In the genomic region with DNA sequence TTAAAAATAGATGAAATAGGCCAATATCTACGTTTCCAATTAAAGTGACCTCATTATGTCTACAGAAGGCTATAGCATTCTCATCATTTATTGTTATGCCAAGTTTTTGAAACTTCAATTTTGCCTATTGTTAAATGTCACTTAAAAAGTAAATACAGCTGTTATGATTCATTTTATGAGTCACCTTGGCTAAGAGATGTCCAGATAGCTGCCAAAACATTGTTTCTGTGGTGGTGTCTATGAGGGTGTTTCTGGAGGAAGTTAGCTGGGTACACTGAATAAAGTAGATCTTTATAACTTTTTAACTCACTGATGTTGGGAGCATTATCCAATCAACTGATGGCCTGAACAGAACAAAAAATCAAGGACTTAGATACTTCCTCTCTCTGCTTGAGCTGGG, we compare ENCODE assay signal across 13 cellular contexts.
A peak's percentile ranks its signal among the peaks of the same experiment; 100 is the strongest.
DNase-seq lines count a peak whose midpoint lies in the region; ATAC-seq, FAIRE-seq and TF ChIP-seq lines count a peak whose summit lies in the region.
"Had no signal": no experiment of that assay in that cellular context is flagged by ENCODE, and none has a peak within 500 bp of the region (broad histone marks: within the 10 kb centered on the region; RNA-seq: fewer than 3 reads in every experiment).

No MANE protein-coding gene starts in this region.

- no peaks in the 10 kb centered on the region for H3K4me1 Mint-ChIP-seq in nephron progenitor cell
- H3K4me1 Mint-ChIP-seq: activated T-helper 17 cell treated with anti-CD3 and anti-CD28 coated beads, Interleukin-2, amount 50 U/mL, for 72 hours had no signal

- H3K36me3 Mint-ChIP-seq in nephron progenitor cell (ENCODE audit: low read depth), result no peaks in the 10 kb centered on the region

- ATAC-seq in GM18868 (IDR thresholded peaks at IDR 0.05; ENCODE audit: unreplicated experiment) (peak; percentile 79), SK-N-SH treated with all-trans-retinoic acid at 6 μM for 48 hours (0 out of 3 replicates have a peak, but pooled peaks have one; percentile 27), GM18502 (IDR thresholded peaks at IDR 0.05; ENCODE audit: poor library complexity, unreplicated experiment) (no peak)
- ATAC-seq: activated T-helper 17 cell treated with anti-CD3 and anti-CD28 coated beads, Interleukin-2, amount 50 U/mL, for 72 hours had no signal

- no peak for FAIRE-seq in GM12892 (lab: Jason Lieb, UNC)

- H3K27ac Mint-ChIP-seq in nephron progenitor cell, result no peak overlapping the region
- H3K27ac Mint-ChIP-seq: activated T-helper 17 cell treated with anti-CD3 and anti-CD28 coated beads, Interleukin-2, amount 50 U/mL, for 72 hours had no signal

- no peak for TF ChIP-seq POLR2A in GM12892 (IDR thresholded peaks at IDR 0.05; ENCODE audit: low read depth, low read length)

- no peaks in the 10 kb centered on the region for H3K9me3 Mint-ChIP-seq in nephron progenitor cell
- H3K9me3 Mint-ChIP-seq: activated T-helper 17 cell treated with anti-CD3 and anti-CD28 coated beads, Interleukin-2, amount 50 U/mL, for 72 hours had no signal

- intact Hi-C loops in posterior cingulate gyrus (cut with DNase I), result no loop called here

- DNase-seq in HPDE6-E6E7 (ENCODE audit: extremely low spot score), result peak; percentile 7
- DNase-seq in iris pigment epithelial cell (ENCODE audit: low read depth), result peak; percentile 37
- DNase-seq in GM12892 (ENCODE audit: insufficient read length), result no peak
- no peak for DNase-seq in posterior cingulate gyrus
- DNase-seq in nephron progenitor cell, result no peak
- DNase-seq: central memory CD4-positive, alpha-beta T cell; Kasumi-1; mammary epithelial cell; substantia nigra had no signal

- H3K4me3 Mint-ChIP-seq in nephron progenitor cell, result no peak overlapping the region
- H3K4me3 Mint-ChIP-seq: activated T-helper 17 cell treated with anti-CD3 and anti-CD28 coated beads, Interleukin-2, amount 50 U/mL, for 72 hours had no signal

- no peak for TF ChIP-seq CTCF in nephron progenitor cell (IDR thresholded peaks at IDR 0.05)

- no peaks in the 10 kb centered on the region for H3K27me3 Mint-ChIP-seq in nephron progenitor cell (ENCODE audit: low read depth, poor library complexity)
- H3K27me3 Mint-ChIP-seq: activated T-helper 17 cell treated with anti-CD3 and anti-CD28 coated beads, Interleukin-2, amount 50 U/mL, for 72 hours had no signal

TF ChIP-seq in SK-N-SH treated with all-trans-retinoic acid at 6 μM for 48 hours, 23 proteins besides CTCF, POLR2A, EP300 and RAD21:
- TF ChIP-seq ZNF565 (CRISPR knock-in tag; conservative IDR thresholded peaks at IDR 0.05; ENCODE audit: low read depth), result no peak
- TF ChIP-seq ZFP30 (CRISPR knock-in tag; IDR thresholded peaks at IDR 0.05), result no peak
- TF ChIP-seq CSDC2 (CRISPR knock-in tag; IDR thresholded peaks at IDR 0.05), result no peak
- TF ChIP-seq, protein P1, sequence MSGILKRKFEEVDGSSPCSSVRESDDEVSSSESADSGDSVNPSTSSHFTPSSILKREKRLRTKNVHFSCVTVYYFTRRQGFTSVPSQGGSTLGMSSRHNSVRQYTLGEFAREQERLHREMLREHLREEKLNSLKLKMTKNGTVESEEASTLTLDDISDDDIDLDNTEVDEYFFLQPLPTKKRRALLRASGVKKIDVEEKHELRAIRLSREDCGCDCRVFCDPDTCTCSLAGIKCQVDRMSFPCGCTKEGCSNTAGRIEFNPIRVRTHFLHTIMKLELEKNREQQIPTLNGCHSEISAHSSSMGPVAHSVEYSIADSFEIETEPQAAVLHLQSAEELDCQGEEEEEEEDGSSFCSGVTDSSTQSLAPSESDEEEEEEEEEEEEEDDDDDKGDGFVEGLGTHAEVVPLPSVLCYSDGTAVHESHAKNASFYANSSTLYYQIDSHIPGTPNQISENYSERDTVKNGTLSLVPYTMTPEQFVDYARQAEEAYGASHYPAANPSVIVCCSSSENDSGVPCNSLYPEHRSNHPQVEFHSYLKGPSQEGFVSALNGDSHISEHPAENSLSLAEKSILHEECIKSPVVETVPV (CRISPR knock-in tag; IDR thresholded peaks at IDR 0.05), result no peak
- no peak for TF ChIP-seq ESRRG (CRISPR knock-in tag; IDR thresholded peaks at IDR 0.05)
- TF ChIP-seq, protein P2, sequence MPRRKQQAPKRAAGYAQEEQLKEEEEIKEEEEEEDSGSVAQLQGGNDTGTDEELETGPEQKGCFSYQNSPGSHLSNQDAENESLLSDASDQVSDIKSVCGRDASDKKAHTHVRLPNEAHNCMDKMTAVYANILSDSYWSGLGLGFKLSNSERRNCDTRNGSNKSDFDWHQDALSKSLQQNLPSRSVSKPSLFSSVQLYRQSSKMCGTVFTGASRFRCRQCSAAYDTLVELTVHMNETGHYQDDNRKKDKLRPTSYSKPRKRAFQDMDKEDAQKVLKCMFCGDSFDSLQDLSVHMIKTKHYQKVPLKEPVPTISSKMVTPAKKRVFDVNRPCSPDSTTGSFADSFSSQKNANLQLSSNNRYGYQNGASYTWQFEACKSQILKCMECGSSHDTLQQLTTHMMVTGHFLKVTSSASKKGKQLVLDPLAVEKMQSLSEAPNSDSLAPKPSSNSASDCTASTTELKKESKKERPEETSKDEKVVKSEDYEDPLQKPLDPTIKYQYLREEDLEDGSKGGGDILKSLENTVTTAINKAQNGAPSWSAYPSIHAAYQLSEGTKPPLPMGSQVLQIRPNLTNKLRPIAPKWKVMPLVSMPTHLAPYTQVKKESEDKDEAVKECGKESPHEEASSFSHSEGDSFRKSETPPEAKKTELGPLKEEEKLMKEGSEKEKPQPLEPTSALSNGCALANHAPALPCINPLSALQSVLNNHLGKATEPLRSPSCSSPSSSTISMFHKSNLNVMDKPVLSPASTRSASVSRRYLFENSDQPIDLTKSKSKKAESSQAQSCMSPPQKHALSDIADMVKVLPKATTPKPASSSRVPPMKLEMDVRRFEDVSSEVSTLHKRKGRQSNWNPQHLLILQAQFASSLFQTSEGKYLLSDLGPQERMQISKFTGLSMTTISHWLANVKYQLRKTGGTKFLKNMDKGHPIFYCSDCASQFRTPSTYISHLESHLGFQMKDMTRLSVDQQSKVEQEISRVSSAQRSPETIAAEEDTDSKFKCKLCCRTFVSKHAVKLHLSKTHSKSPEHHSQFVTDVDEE (CRISPR knock-in tag; IDR thresholded peaks at IDR 0.05), result no peak
- TF ChIP-seq ZFP3 (CRISPR knock-in tag; IDR thresholded peaks at IDR 0.05), result no peak
- no peak for TF ChIP-seq SNAI2 (CRISPR knock-in tag; IDR thresholded peaks at IDR 0.05)
- TF ChIP-seq BACH2 (CRISPR knock-in tag; IDR thresholded peaks at IDR 0.05; ENCODE audit: borderline replicate concordance), result no peak
- no peak for TF ChIP-seq RARB (CRISPR knock-in tag; IDR thresholded peaks at IDR 0.05)
- TF ChIP-seq PPARA (CRISPR knock-in tag; IDR thresholded peaks at IDR 0.05; ENCODE audit: borderline replicate concordance), result no peak
- no peak for TF ChIP-seq ZNF70 (CRISPR knock-in tag; IDR thresholded peaks at IDR 0.05)
- TF ChIP-seq, protein P3, sequence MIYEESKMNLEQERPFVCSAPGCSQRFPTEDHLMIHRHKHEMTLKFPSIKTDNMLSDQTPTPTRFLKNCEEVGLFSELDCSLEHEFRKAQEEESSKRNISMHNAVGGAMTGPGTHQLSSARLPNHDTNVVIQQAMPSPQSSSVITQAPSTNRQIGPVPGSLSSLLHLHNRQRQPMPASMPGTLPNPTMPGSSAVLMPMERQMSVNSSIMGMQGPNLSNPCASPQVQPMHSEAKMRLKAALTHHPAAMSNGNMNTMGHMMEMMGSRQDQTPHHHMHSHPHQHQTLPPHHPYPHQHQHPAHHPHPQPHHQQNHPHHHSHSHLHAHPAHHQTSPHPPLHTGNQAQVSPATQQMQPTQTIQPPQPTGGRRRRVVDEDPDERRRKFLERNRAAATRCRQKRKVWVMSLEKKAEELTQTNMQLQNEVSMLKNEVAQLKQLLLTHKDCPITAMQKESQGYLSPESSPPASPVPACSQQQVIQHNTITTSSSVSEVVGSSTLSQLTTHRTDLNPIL (CRISPR knock-in tag; IDR thresholded peaks at IDR 0.05; ENCODE audit: low read depth), result no peak
- no peak for TF ChIP-seq TCF4 (CRISPR knock-in tag; IDR thresholded peaks at IDR 0.05; ENCODE audit: borderline replicate concordance)
- no peak for TF ChIP-seq POU6F1 (CRISPR knock-in tag; IDR thresholded peaks at IDR 0.05; ENCODE audit: borderline replicate concordance, low read depth)
- TF ChIP-seq ZC3H10 (CRISPR knock-in tag; IDR thresholded peaks at IDR 0.05), result no peak
- no peak for TF ChIP-seq GLIS3 (CRISPR knock-in tag; IDR thresholded peaks at IDR 0.05)
- TF ChIP-seq ISL1 (CRISPR knock-in tag; IDR thresholded peaks at IDR 0.05), result no peak
- no peak for TF ChIP-seq TOX (CRISPR knock-in tag; IDR thresholded peaks at IDR 0.05; ENCODE audit: borderline replicate concordance)
- no peak for TF ChIP-seq ARNTL (CRISPR knock-in tag; IDR thresholded peaks at IDR 0.05; ENCODE audit: borderline replicate concordance, low read depth)

Comparison
In these comparisons a context has a peak if more than half of its experiments do, and no peak if none do; other contexts are left out.
1. DNase-seq: peak in HPDE6-E6E7 (single experiment) and iris pigment epithelial cell (single experiment); none in GM12892 (single experiment), posterior cingulate gyrus (0 of 10) and nephron progenitor cell (single experiment).